ENCODE assay signal across 8 cellular contexts in genomic region chr20:51696304-51697118, GRCh38.
DNase-seq lines count a peak whose midpoint lies in the region; ATAC-seq and TF ChIP-seq lines count a peak whose summit lies in the region.

No MANE protein-coding gene starts in this region.

- no peaks in the 10 kb centered on the region for H3K9me3 ChIP-seq in Panc1 (ENCODE audit: control insufficient read depth, insufficient read depth, low read depth, low read length)
- no peaks in the 10 kb centered on the region for H3K9me3 ChIP-seq in thoracic aorta

- no TSS peak for BruUV-seq in Panc1 (replicated peaks; lab: Mats Ljungman, UMichigan)

- DNase-seq in NCI-H510A treated with DMSO at 0.1 percent for 48 hours (lab: John Stamatoyannopoulos, UW) (peak; percentile 56), NCI-H510A (lab: John Stamatoyannopoulos, UW) (no peak), Panc1 (ENCODE audit: low read depth, low spot score) (no peak), fibroblast of pulmonary artery (ENCODE audit: low read depth) (peak; percentile 37), thoracic aorta (ENCODE audit: low spot score) (no peak), NCI-H2227 treated with DMSO at 0.1 percent for 48 hours (lab: John Stamatoyannopoulos, UW) (no peak), Kasumi-1 (lab: John Stamatoyannopoulos, UW) (no peak)

- 0 out of 4 replicates have a peak overlapping the region, but pooled peaks of 1 of the 2 experiments have one; percentile 6 for H3K4me3 ChIP-seq in Panc1 (ENCODE audit: low read depth in 2 of 2, low read length in 2 of 2)
- H3K4me3 ChIP-seq in fibroblast of pulmonary artery (replicated peaks; ENCODE audit: low read depth, low read length), result peak overlapping the region; percentile 24
- peak overlapping the region; percentile 0 for H3K4me3 ChIP-seq in thoracic aorta

- POLR2A ChIA-PET in Panc1 (lab: Charles Lee), result interaction anchor here (0.6 kb wide), 1 partner anchor 71 kb away, joined by 3 read pairs; no protein-coding TSS in a partner anchor

- H3K36me3 ChIP-seq in Panc1 (ENCODE audit: control insufficient read depth, insufficient read depth, low read length) (no peaks in the 10 kb centered on the region), thoracic aorta (peaks cover 10% of the 10 kb centered on the region)

- ATAC-seq in Panc1 (no peak), thoracic aorta (ENCODE audit: insufficient number of reproducible peaks, low FRiP score, low read depth) (no peak), GM18858 (IDR thresholded peaks at IDR 0.05; ENCODE audit: unreplicated experiment) (no peak)

- in situ Hi-C loops in Panc1 (cut with HindIII; ENCODE audit: low pct_unique_long_range_greater_than_20kb, low sequenced_read_pairs), result no loop called here

- intact Hi-C loops in Panc1 (cut with micrococcal nuclease; ENCODE audit: unreplicated experiment), result no loop called here

- H3K27ac ChIP-seq in Panc1 (ENCODE audit: low read length) (peak overlapping the region; percentile 67), thoracic aorta (no peak overlapping the region)

- CTCF ChIA-PET in Panc1 (lab: Charles Lee), result no interaction called here

- H3K4me1 ChIP-seq in Panc1 (ENCODE audit: control insufficient read depth, insufficient read depth, low read length), result peaks cover 19% of the 10 kb centered on the region
- H3K4me1 ChIP-seq in thoracic aorta (ENCODE audit: control insufficient read depth in 1 of 2, low read depth in 2 of 2), result peaks cover 13 to 34% of the 10 kb centered on the region in 2 donors

- H3K27me3 ChIP-seq in Panc1 (ENCODE audit: control insufficient read depth, insufficient read depth, low read length), result no peaks in the 10 kb centered on the region
- H3K27me3 ChIP-seq in thoracic aorta (replicated peaks; ENCODE audit: insufficient read depth), result no peaks in the 10 kb centered on the region

- TF ChIP-seq CTCF in Panc1 (IDR thresholded peaks at IDR 0.05), result no peak
- TF ChIP-seq CTCF in fibroblast of pulmonary artery (IDR thresholded peaks at IDR 0.05; ENCODE audit: low read length, missing control alignments), result no peak
- TF ChIP-seq CTCF in thoracic aorta (IDR thresholded peaks at IDR 0.05), result no peak

Comparison
In these comparisons a context has a peak if more than half of its experiments do, and no peak if none do; other contexts are left out.
1. DNase-seq: peak in NCI-H510A treated with DMSO at 0.1 percent for 48 hours (single experiment) and fibroblast of pulmonary artery (single experiment); none in NCI-H510A (single experiment), Panc1 (single experiment), thoracic aorta (single experiment), NCI-H2227 treated with DMSO at 0.1 percent for 48 hours (single experiment) and Kasumi-1 (0 of 2).